ENCODE assay signal across 13 cellular contexts in the genomic region with DNA sequence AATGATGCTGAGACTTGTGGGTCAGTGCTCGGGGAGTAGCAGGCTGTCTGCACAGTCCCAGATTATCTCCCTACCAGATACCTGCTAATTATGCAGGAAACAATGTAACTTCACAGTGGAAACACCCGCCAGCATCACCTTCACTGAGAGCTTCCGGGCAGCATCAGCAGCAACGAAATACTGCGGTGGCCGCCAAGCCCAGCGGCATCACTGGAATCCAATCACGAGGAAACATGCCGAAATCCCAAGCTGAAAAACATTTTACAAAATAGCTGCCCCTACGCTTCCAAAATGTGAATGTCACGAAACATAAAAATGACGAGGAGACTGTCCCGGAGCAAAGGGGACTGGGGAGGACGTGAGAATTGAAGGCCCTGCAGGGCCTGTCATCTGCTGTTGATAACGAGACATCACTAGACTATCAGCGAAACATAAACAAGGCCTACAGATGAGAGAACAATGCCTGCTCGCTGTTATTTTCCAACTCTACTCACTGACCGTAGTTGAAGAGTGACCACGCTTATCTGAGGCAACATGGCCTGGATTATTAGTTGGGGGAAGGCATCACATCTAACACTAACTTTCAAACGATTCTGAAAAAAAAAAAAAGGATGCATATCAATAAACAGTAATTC.
A peak's percentile ranks its signal among the peaks of the same experiment; 100 is the strongest.
DNase-seq lines count a peak whose midpoint lies in the region; ATAC-seq and TF ChIP-seq lines count a peak whose summit lies in the region.
"Had no signal": no experiment of that assay in that cellular context is flagged by ENCODE, and none has a peak within 500 bp of the region (broad histone marks: within the 10 kb centered on the region; RNA-seq: fewer than 3 reads in every experiment).

No MANE protein-coding gene starts in this region.

- no peak overlapping the region for H3K4me3 ChIP-seq in coronary artery
- no peak overlapping the region for H3K4me3 ChIP-seq in lower lobe of right lung

- no peaks in the 10 kb centered on the region for H3K9me3 Mint-ChIP-seq in T-helper 1 cell treated with Interleukin-12 subunit alpha and Interleukin-12 subunit beta and Interleukin-4 antibody, amounts not matched to agents 30 μg/mL and 1 μg/mL, for 36 hours

- ATAC-seq in lower lobe of right lung: no peak

- no peaks in the 10 kb centered on the region for H3K36me3 ChIP-seq in lower lobe of right lung
- H3K36me3 ChIP-seq: SJCRH30 had no signal

- peaks cover 40% of the 10 kb centered on the region for H3K36me3 Mint-ChIP-seq in T-helper 1 cell treated with Interleukin-12 subunit alpha and Interleukin-12 subunit beta and Interleukin-4 antibody, amounts not matched to agents 30 μg/mL and 1 μg/mL, for 36 hours (ENCODE audit: low read depth)

- H3K27me3 Mint-ChIP-seq in T-helper 1 cell treated with Interleukin-12 subunit alpha and Interleukin-12 subunit beta and Interleukin-4 antibody, amounts not matched to agents 30 μg/mL and 1 μg/mL, for 36 hours (ENCODE audit: low read depth): no peaks in the 10 kb centered on the region
- H3K27me3 Mint-ChIP-seq: activated CD4-positive, alpha-beta memory T cell treated with anti-CD3 and anti-CD28 coated beads for 36 hours had no signal

- no peak for DNase-seq in T-helper 1 cell
- peak; percentile 54 for DNase-seq in coronary artery (ENCODE audit: low spot score)
- peak; percentile 18 for DNase-seq in lower lobe of right lung
- DNase-seq in substantia nigra (lab: John Stamatoyannopoulos, UW): peak in 1 of 49 donors; percentile 46
- no peak for DNase-seq in epidermal melanocyte (ENCODE audit: insufficient read length, low spot score)
- DNase-seq in NCI-H1436 treated with DMSO at 0.1 percent for 48 hours (lab: John Stamatoyannopoulos, UW): no peak
- DNase-seq in NCI-H1092 (lab: John Stamatoyannopoulos, UW): no peak
- DNase-seq: activated CD4-positive, alpha-beta memory T cell treated with anti-CD3 and anti-CD28 coated beads for 36 hours; NCI-H2227 treated with DMSO at 0.1 percent for 48 hours; small intestine had no signal

- peaks cover 69% of the 10 kb centered on the region for H3K4me1 Mint-ChIP-seq in T-helper 1 cell treated with Interleukin-12 subunit alpha and Interleukin-12 subunit beta and Interleukin-4 antibody, amounts not matched to agents 30 μg/mL and 1 μg/mL, for 36 hours (ENCODE audit: low read depth)

- H3K27ac Mint-ChIP-seq in T-helper 1 cell treated with Interleukin-12 subunit alpha and Interleukin-12 subunit beta and Interleukin-4 antibody, amounts not matched to agents 30 μg/mL and 1 μg/mL, for 36 hours: peak overlapping the region; percentile 96

- no peak for TF ChIP-seq CTCF in coronary artery (IDR thresholded peaks at IDR 0.05)
- TF ChIP-seq CTCF in lower lobe of right lung (IDR thresholded peaks at IDR 0.05): no peak

- intact Hi-C loops in lower lobe of right lung (cut with DNase I): no loop called here

- H3K9me3 ChIP-seq in lower lobe of right lung: no peaks in the 10 kb centered on the region

- peak overlapping the region; percentile 86 for H3K4me3 Mint-ChIP-seq in T-helper 1 cell treated with Interleukin-12 subunit alpha and Interleukin-12 subunit beta and Interleukin-4 antibody, amounts not matched to agents 30 μg/mL and 1 μg/mL, for 36 hours

- peaks cover 39% of the 10 kb centered on the region for H3K4me1 ChIP-seq in lower lobe of right lung
- H3K4me1 ChIP-seq: SJCRH30 had no signal

- H3K27me3 ChIP-seq in lower lobe of right lung (ENCODE audit: low read depth): no peaks in the 10 kb centered on the region
- H3K27me3 ChIP-seq: SJCRH30 had no signal

- H3K27ac ChIP-seq in coronary artery (no peak overlapping the region), lower lobe of right lung (no peak overlapping the region), substantia nigra (ENCODE audit: low read depth, low read length, poor library complexity, severe bottlenecking) (peak overlapping the region; percentile 83)
- H3K27ac ChIP-seq: 22Rv1, SJCRH30 had no signal

Comparison
In these comparisons a context has a peak if more than half of its experiments do, and no peak if none do; other contexts are left out.
1. DNase-seq: peak in coronary artery (single experiment) and lower lobe of right lung (single experiment); none in T-helper 1 cell (0 of 5), epidermal melanocyte (single experiment), NCI-H1436 treated with DMSO at 0.1 percent for 48 hours (single experiment) and NCI-H1092 (single experiment).